ENCODE assay signal across 8 cellular contexts in genomic region chr18:62183578-62184195, GRCh38. TPM values are rescaled to one million over a fixed set of nuclear protein-coding genes. Genes with fewer than 3 reads are reported as not detected.
A peak's percentile ranks its signal among the peaks of the same experiment; 100 is the strongest.
DNase-seq lines count a peak whose midpoint lies in the region; ATAC-seq and TF ChIP-seq lines count a peak whose summit lies in the region.

No MANE protein-coding gene starts in this region.

- H3K27me3 Mint-ChIP-seq in T-helper 2 cell treated with Interferon-gamma antibody and Interleukin-4, amounts not matched to agents 5 μg/mL and 100 μg/mL, for 36 hours (ENCODE audit: low read depth): no peaks in the 10 kb centered on the region
- H3K27me3 Mint-ChIP-seq in naive B cell: no peaks in the 10 kb centered on the region

- no peak overlapping the region for H3K27ac Mint-ChIP-seq in T-helper 2 cell treated with Interferon-gamma antibody and Interleukin-4, amounts not matched to agents 5 μg/mL and 100 μg/mL, for 36 hours
- H3K27ac Mint-ChIP-seq in naive B cell: peak overlapping the region in 1 of 6 donors; percentile 32

- no peak overlapping the region for H3K9ac ChIP-seq in SU-DHL-6 (ENCODE audit: low read length)

- peaks cover 76% of the 10 kb centered on the region for H3K79me2 ChIP-seq in SU-DHL-6 (ENCODE audit: insufficient read depth, low read length)

- peaks cover 8% of the 10 kb centered on the region for H3K36me3 Mint-ChIP-seq in T-helper 2 cell treated with Interferon-gamma antibody and Interleukin-4, amounts not matched to agents 5 μg/mL and 100 μg/mL, for 36 hours (ENCODE audit: low read depth)
- peaks cover 0 to 3% of the 10 kb centered on the region in 2 donors for H3K36me3 Mint-ChIP-seq in naive B cell

- H4K20me1 ChIP-seq in SU-DHL-6 (ENCODE audit: low read depth, low read length): peaks cover 9% of the 10 kb centered on the region; the same call in 1 of the 2 replicates

- no peak overlapping the region for H2AFZ ChIP-seq in SU-DHL-6 (ENCODE audit: low read depth, low read length, severe bottlenecking)

- H3K27me3 ChIP-seq in SU-DHL-6 (ENCODE audit: low read length): no peaks in the 10 kb centered on the region

- no peaks in the 10 kb centered on the region for H3K36me3 ChIP-seq in SU-DHL-6 (ENCODE audit: low read length)

- H3K4me1 Mint-ChIP-seq in T-helper 2 cell treated with Interferon-gamma antibody and Interleukin-4, amounts not matched to agents 5 μg/mL and 100 μg/mL, for 36 hours (ENCODE audit: low read depth): peaks cover 18% of the 10 kb centered on the region
- H3K4me1 Mint-ChIP-seq in naive B cell: peaks cover 30 to 40% (median 31%) of the 10 kb centered on the region in 3 donors

- H3K9me3 Mint-ChIP-seq in T-helper 2 cell treated with Interferon-gamma antibody and Interleukin-4, amounts not matched to agents 5 μg/mL and 100 μg/mL, for 36 hours: no peaks in the 10 kb centered on the region
- no peaks in the 10 kb centered on the region for H3K9me3 Mint-ChIP-seq in naive B cell

- H3K4me2 ChIP-seq in SU-DHL-6 (ENCODE audit: low read depth, low read length, poor library complexity, severe bottlenecking): peak overlapping the region; percentile 81

- H3F3A ChIP-seq in SU-DHL-6 (ENCODE audit: insufficient read depth): peaks cover 11% of the 10 kb centered on the region; the same call in 1 of the 2 replicates

- H3K4me3 Mint-ChIP-seq in T-helper 2 cell treated with Interferon-gamma antibody and Interleukin-4, amounts not matched to agents 5 μg/mL and 100 μg/mL, for 36 hours: no peak overlapping the region
- H3K4me3 Mint-ChIP-seq in naive B cell: peak overlapping the region in 1 of 8 donors; percentile 1

- ATAC-seq in naive B cell (ENCODE audit: low read depth in 2 of 2) (no peak), HG03045 (IDR thresholded peaks at IDR 0.05; ENCODE audit: unreplicated experiment) (no peak)

- H3K9me2 ChIP-seq in SU-DHL-6 (replicated peaks; ENCODE audit: insufficient read depth, low read length): no peaks in the 10 kb centered on the region

- peak; percentile 98 for TF ChIP-seq CTCF in SU-DHL-6 (IDR thresholded peaks at IDR 0.05; ENCODE audit: insufficient read depth, low read length, poor library complexity, severe bottlenecking)

- H3K4me3 ChIP-seq in SU-DHL-6 (ENCODE audit: insufficient read depth, low read length, poor library complexity, severe bottlenecking): no peak overlapping the region

- peak in 3 of 5 experiments; percentile 13 to 71 (median 19) for DNase-seq in T-helper 2 cell
- no peak for DNase-seq in T-helper 2 cell treated with Interferon-gamma antibody and Interleukin-4, amounts not matched to agents 5 μg/mL and 100 μg/mL, for 36 hours (ENCODE audit: low spot score)
- peak; percentile 65 for DNase-seq in M059J (ENCODE audit: low read depth)
- peak; percentile 76 for DNase-seq in dedifferentiated amniotic fluid mesenchymal stem cell (ENCODE audit: extremely low spot score)
- peak; percentile 46 for DNase-seq in naive B cell
- no peak for DNase-seq in cortex of kidney (lab: John Stamatoyannopoulos, UW)

- H3K27ac ChIP-seq in SU-DHL-6 (ENCODE audit: low read depth, low read length): no peak overlapping the region; the same call in 1 of the 2 replicates

- H3K9me3 ChIP-seq in SU-DHL-6 (ENCODE audit: insufficient read depth, low read length): no peaks in the 10 kb centered on the region

RNA-seq across cellular contexts. Expression of gene PIGN, which starts 3.2 kb away (rescaled TPM):
- total RNA-seq in M059J (2014; rRNA removed; shearing (Covaris generic)): 36.8 and 39.5 TPM in 2 replicates
- polyA plus RNA-seq in naive B cell (ENCODE audit: low read depth in 6 of 6): 10 to 100 TPM in 5 of 6 donors, 1 to 10 TPM in 1; 6.4 to 18.5 (median 14.7) TPM

RNA-seq across cellular contexts. Expression of gene RELCH, which starts 3.4 kb away (rescaled TPM):
- total RNA-seq in M059J (2014; rRNA removed; shearing (Covaris generic)): 21.1 and 38.7 TPM in 2 replicates
- 10 to 100 TPM in 5 of 6 donors, 1 to 10 TPM in 1; 6.9 to 19.6 (median 11.8) TPM for polyA plus RNA-seq in naive B cell (ENCODE audit: low read depth in 6 of 6)

Comparison
In these comparisons a context has a peak if more than half of its experiments do, and no peak if none do; other contexts are left out.
1. DNase-seq: peak in T-helper 2 cell (3 of 5), M059J (single experiment), dedifferentiated amniotic fluid mesenchymal stem cell (single experiment) and naive B cell (single experiment); none in T-helper 2 cell treated with Interferon-gamma antibody and Interleukin-4, amounts not matched to agents 5 μg/mL and 100 μg/mL, for 36 hours (single experiment) and cortex of kidney (single experiment).